In genomic region chr1:171426645-171427044, GRCh38 we compare ENCODE assay signal across 19 cellular contexts. TPM values are rescaled to one million over a fixed set of nuclear protein-coding genes. Genes with fewer than 3 reads are reported as not detected.
DNase-seq lines count a peak whose midpoint lies in the region; ATAC-seq, FAIRE-seq and TF ChIP-seq lines count a peak whose summit lies in the region.
"Had no signal": no experiment of that assay in that cellular context is flagged by ENCODE, and none has a peak within 500 bp of the region (broad histone marks: within the 10 kb centered on the region; RNA-seq: fewer than 3 reads in every experiment).

No MANE protein-coding gene starts in this region.

- H3K27ac ChIP-seq in HepG2 (ENCODE audit: extremely low read length, insufficient read depth, low read length) (no peak overlapping the region), right lobe of liver (no peak overlapping the region), K562 (ENCODE audit: extremely low read depth, low read depth, low read length) (no peak overlapping the region), neuronal stem cell (replicated peaks; ENCODE audit: low read length) (no peak overlapping the region)
- H3K27ac ChIP-seq: BLaER1 treated with 17β-estradiol and CSF1 and Interleukin-3, amounts not matched to agents 10 nM and 100 nM had no signal

- no peaks in the 10 kb centered on the region for H3K9me1 ChIP-seq in K562 (ENCODE audit: control insufficient read depth, insufficient read depth, low read length)

- H2BK120ac ChIP-seq in neuronal stem cell (ENCODE audit: low read depth, low read length) = no peak overlapping the region

- intact Hi-C loops in HepG2 (cut with micrococcal nuclease; ENCODE audit: unreplicated experiment) = no loop called here
- intact Hi-C loops in right lobe of liver (cut with DNase I) = no loop called here
- intact Hi-C loops in K562 (cut with micrococcal nuclease) = no loop called here

- POLR2A ChIA-PET in HepG2 (lab: Yijun Ruan, JAX) = no interaction called here
- POLR2A ChIA-PET in K562 (lab: Yijun Ruan, JAX) = interaction anchor here (0.6 kb wide), 1 partner anchor 135 kb away, joined by 3 read pairs; no protein-coding TSS in a partner anchor

- BruUV-seq in HepG2 (replicated peaks; lab: Mats Ljungman, UMichigan) (no TSS peak), K562 (replicated peaks; lab: Mats Ljungman, UMichigan) (no TSS peak)

- H2AFZ ChIP-seq in HepG2 (ENCODE audit: low read length) (no peak overlapping the region), K562 (ENCODE audit: low read depth, low read length) (no peak overlapping the region), neuronal stem cell (ENCODE audit: low read length) (no peak overlapping the region)
- H2AFZ ChIP-seq: GM23338 had no signal

- WGBS in HepG2 (ENCODE audit: low lambda C conversion rate) = no CpG with 5 or more reads among the region's 4 CpGs
- WGBS in right lobe of liver (ENCODE audit: insufficient coverage, low coverage, low lambda C conversion rate, missing lambda C conversion rate) = no CpG with 5 or more reads among the region's 4 CpGs
- 8% methylated on average over 4 of the region's 4 CpGs for WGBS in K562 (ENCODE audit: insufficient coverage, low coverage, missing lambda C conversion rate)
- WGBS in neuronal stem cell (ENCODE audit: extremely low coverage in 2 of 2, insufficient read length in 2 of 2, insufficient replicate concordance in 1 of 2), 2 donors = no CpG with 5 or more reads among the region's 4 CpGs

- H3K27me3 ChIP-seq in HepG2 (ENCODE audit: control insufficient read depth in 1 of 2, insufficient read depth in 2 of 2, low read length in 2 of 2) = peaks cover 0 to 4% of the 10 kb centered on the region in 2 experiments; a peak in 2 of 5 replicates
- no peaks in the 10 kb centered on the region for H3K27me3 ChIP-seq in right lobe of liver
- peaks cover 15 to 51% of the 10 kb centered on the region in 2 experiments for H3K27me3 ChIP-seq in K562 (ENCODE audit: control insufficient read depth in 2 of 2, insufficient read depth in 2 of 2, low read length in 2 of 2)
- no peaks in the 10 kb centered on the region for H3K27me3 ChIP-seq in neuronal stem cell (ENCODE audit: control insufficient read depth in 3 of 3, insufficient read depth in 3 of 3, low read depth in 1 of 3, low read length in 3 of 3)
- H3K27me3 ChIP-seq: BLaER1 treated with 17β-estradiol and CSF1 and Interleukin-3, amounts not matched to agents 10 nM and 100 nM had no signal

- DNase-seq in HepG2 (ENCODE audit: low spot score) = no peak
- no peak for DNase-seq in right lobe of liver
- no peak for DNase-seq in K562 (ENCODE audit: extremely low read depth in 1 of 4, low spot score in 3 of 4)
- DNase-seq in neuronal stem cell (ENCODE audit: low spot score) = no peak
- DNase-seq in HUDEP-2 (lab: John Stamatoyannopoulos, UW; ENCODE audit: unreplicated experiment in 76 of 76) = no peak
- DNase-seq: ACHN; Calu3; CD4-positive, CD25-positive, alpha-beta regulatory T cell; DMS153; DMS79 treated with DMSO at 0.1 percent for 48 hours; GDM1; H9; KBM-7 had no signal

- no peak for TF ChIP-seq EP300 in HepG2 (IDR thresholded peaks at IDR 0.05; ENCODE audit: low read depth in 2 of 2, low read length in 2 of 2)
- TF ChIP-seq EP300 in HepG2 (CRISPR knock-in tag; IDR thresholded peaks at IDR 0.05; ENCODE audit: borderline replicate concordance) = no peak
- TF ChIP-seq EP300 in K562 (IDR thresholded peaks at IDR 0.05; ENCODE audit: low read length) = no peak

- TF ChIP-seq POLR2A in HepG2 (IDR thresholded peaks at IDR 0.05; ENCODE audit: insufficient read depth in 1 of 2, low read depth in 2 of 2, low read length in 2 of 2) = no peak
- no peak for TF ChIP-seq POLR2A in right lobe of liver (IDR thresholded peaks at IDR 0.05)
- TF ChIP-seq POLR2A in K562 (conservative IDR thresholded peaks at IDR 0.05) = no peak

- in situ Hi-C loops in HepG2 (cut with HindIII; ENCODE audit: extremely low pct_ligation_motif_present, low pct_unique_long_range_greater_than_20kb) (no loop called here), K562 (cut with MboI) (no loop called here)

- peak overlapping the region; percentile 26 for H3K14ac ChIP-seq in neuronal stem cell (ENCODE audit: low read length)

- H2BK5ac ChIP-seq in neuronal stem cell (ENCODE audit: low read length) = no peak overlapping the region

- H2AK5ac ChIP-seq in neuronal stem cell (ENCODE audit: low read depth, low read length) = no peak overlapping the region

- no peak overlapping the region for H3K4me3 ChIP-seq in HepG2 (replicated peaks in 1 of 3; ENCODE audit: insufficient read depth in 1 of 3, low read depth in 2 of 3, low read length in 3 of 3)
- H3K4me3 ChIP-seq in right lobe of liver = no peak overlapping the region
- no peak overlapping the region for H3K4me3 ChIP-seq in K562
- no peak overlapping the region for H3K4me3 ChIP-seq in neuronal stem cell (ENCODE audit: low read length in 2 of 2)
- H3K4me3 ChIP-seq: BLaER1 treated with 17β-estradiol and CSF1 and Interleukin-3, amounts not matched to agents 10 nM and 100 nM; GM23338 had no signal

- no peaks in the 10 kb centered on the region for H4K20me1 ChIP-seq in HepG2 (ENCODE audit: insufficient read depth, low read length)
- no peaks in the 10 kb centered on the region for H4K20me1 ChIP-seq in K562 (replicated peaks; ENCODE audit: control insufficient read depth, insufficient read depth, low read length)
- H4K20me1 ChIP-seq: BLaER1 treated with 17β-estradiol and CSF1 and Interleukin-3, amounts not matched to agents 10 nM and 100 nM had no signal

- H3K36me3 ChIP-seq in HepG2 (replicated peaks in 1 of 2; ENCODE audit: control insufficient read depth in 1 of 2, insufficient read depth in 2 of 2, low read length in 2 of 2) = no peaks in the 10 kb centered on the region
- H3K36me3 ChIP-seq in right lobe of liver = no peaks in the 10 kb centered on the region
- H3K36me3 ChIP-seq in K562 (ENCODE audit: control insufficient read depth, insufficient read depth, low read length) = no peaks in the 10 kb centered on the region
- H3K36me3 ChIP-seq in neuronal stem cell (replicated peaks in 1 of 2; ENCODE audit: control insufficient read depth in 2 of 2, insufficient read depth in 2 of 2, low read length in 2 of 2) = no peaks in the 10 kb centered on the region
- H3K36me3 ChIP-seq: BLaER1 treated with 17β-estradiol and CSF1 and Interleukin-3, amounts not matched to agents 10 nM and 100 nM had no signal

- no peak for TF ChIP-seq CTCF in HepG2 (CRISPR knock-in tag; IDR thresholded peaks at IDR 0.05)
- TF ChIP-seq CTCF in right lobe of liver (IDR thresholded peaks at IDR 0.05) = no peak
- TF ChIP-seq CTCF in K562 (IDR thresholded peaks at IDR 0.05 in 2 of 3, conservative IDR thresholded peaks at IDR 0.05 in 1 of 3; ENCODE audit: insufficient read depth in 2 of 3, low read depth in 1 of 3, low read length in 3 of 3) = no peak

- H3K23ac ChIP-seq in neuronal stem cell (ENCODE audit: low read depth, low read length, poor library complexity) = no peak overlapping the region

- ATAC-seq in HepG2 = peak; percentile 42
- ATAC-seq in right lobe of liver = no peak
- peak; percentile 23; the same call in 2 of the 3 replicates for ATAC-seq in K562
- no peak for ATAC-seq in HG02623 (IDR thresholded peaks at IDR 0.05; ENCODE audit: unreplicated experiment)
- ATAC-seq in SK-N-SH treated with all-trans-retinoic acid at 6 μM for 48 hours = no peak
- ATAC-seq: GM23338 had no signal

- H3K79me2 ChIP-seq in HepG2 (ENCODE audit: insufficient read depth, low read length) (no peaks in the 10 kb centered on the region), K562 (ENCODE audit: control insufficient read depth, insufficient read depth, low read length) (no peaks in the 10 kb centered on the region)

- H3K9me3 ChIP-seq in HepG2 (ENCODE audit: low read length) (no peaks in the 10 kb centered on the region), right lobe of liver (no peaks in the 10 kb centered on the region), K562 (replicated peaks; ENCODE audit: control insufficient read depth, insufficient read depth, low read depth, low read length) (no peaks in the 10 kb centered on the region), neuronal stem cell (replicated peaks in 1 of 2; ENCODE audit: control insufficient read depth in 2 of 2, insufficient read depth in 1 of 2, low read depth in 1 of 2, low read length in 2 of 2) (peaks cover 0 to 6% of the 10 kb centered on the region in 2 donors)

- H3K4me2 ChIP-seq in HepG2 (ENCODE audit: low read depth, low read length) = no peak overlapping the region
- H3K4me2 ChIP-seq in K562 (ENCODE audit: insufficient read depth, low read length) = no peak overlapping the region
- H3K4me2 ChIP-seq in neuronal stem cell (ENCODE audit: insufficient read depth, low read length, poor library complexity, severe bottlenecking) = no peak overlapping the region
- H3K4me2 ChIP-seq: BLaER1 treated with 17β-estradiol and CSF1 and Interleukin-3, amounts not matched to agents 10 nM and 100 nM; GM23338 had no signal

- no peak overlapping the region for H2BK12ac ChIP-seq in neuronal stem cell (ENCODE audit: low read length)

- no peak overlapping the region for H3K4ac ChIP-seq in neuronal stem cell (ENCODE audit: low read length)

- H3K18ac ChIP-seq in neuronal stem cell (ENCODE audit: low read length) = no peak overlapping the region

- TF ChIP-seq RAD21 in HepG2 (CRISPR knock-in tag; IDR thresholded peaks at IDR 0.05) = no peak
- TF ChIP-seq RAD21 in K562 (CRISPR knock-in tag; conservative IDR thresholded peaks at IDR 0.05 in 1 of 2, IDR thresholded peaks at IDR 0.05 in 1 of 2) = no peak

- H3K4me1 ChIP-seq in HepG2 (ENCODE audit: insufficient read depth, low read length) (no peaks in the 10 kb centered on the region), right lobe of liver (no peaks in the 10 kb centered on the region), K562 (replicated peaks in 1 of 2; ENCODE audit: control insufficient read depth in 2 of 2, insufficient read depth in 2 of 2, low read length in 2 of 2) (no peaks in the 10 kb centered on the region), neuronal stem cell (ENCODE audit: control insufficient read depth in 2 of 2, insufficient read depth in 1 of 2, low read depth in 1 of 2, low read length in 2 of 2) (peaks cover 0 to 2% of the 10 kb centered on the region in 2 donors)

- H2BK15ac ChIP-seq in neuronal stem cell (ENCODE audit: low read length) = no peak overlapping the region

- H4K91ac ChIP-seq in neuronal stem cell (ENCODE audit: low read depth, low read length, poor library complexity) = no peak overlapping the region

- no peak overlapping the region for H3K9ac ChIP-seq in HepG2 (ENCODE audit: insufficient read depth, low read depth, low read length)
- no peak overlapping the region for H3K9ac ChIP-seq in K562 (ENCODE audit: insufficient read depth in 1 of 2, low read depth in 2 of 2, low read length in 2 of 2)
- no peak overlapping the region for H3K9ac ChIP-seq in neuronal stem cell (ENCODE audit: low read depth, low read length, poor library complexity)
- H3K9ac ChIP-seq: BLaER1 treated with 17β-estradiol and CSF1 and Interleukin-3, amounts not matched to agents 10 nM and 100 nM had no signal

- CTCF ChIA-PET in HepG2 (lab: Yijun Ruan, JAX; ENCODE audit: low intra/inter-chr PET ratio, low total read pairs) (no interaction called here), K562 (lab: Yijun Ruan, JAX; ENCODE audit: low intra/inter-chr PET ratio) (no interaction called here)

- no peaks in the 10 kb centered on the region for H3K79me1 ChIP-seq in neuronal stem cell (ENCODE audit: low read depth, low read length)

- no peak overlapping the region for H4K8ac ChIP-seq in neuronal stem cell (ENCODE audit: low read depth, low read length)

- FAIRE-seq in HepG2 (lab: Jason Lieb, UNC) (no peak), K562 (lab: Jason Lieb, UNC) (no peak)
- FAIRE-seq: GM12892, HTR-8/SVneo had no signal

RNA-seq across cellular contexts. Expression of gene PRRC2C, which starts 58.7 kb away (rescaled TPM):
- total RNA-seq in HepG2 (2016; rRNA removed; fragmentation: Illumina TruSeq; extraction: Trizol) = 46.2 and 124 TPM in 2 replicates
- total RNA-seq in HepG2 (2016; cell fraction: cytosol; rRNA removed; fragmentation: Illumina TruSeq; extraction: Trizol; ENCODE audit: low read depth) = 28.4 and 38.8 TPM in 2 replicates
- total RNA-seq in HepG2 (2016; cell fraction: insoluble cytoplasmic fraction; rRNA removed; fragmentation: Illumina TruSeq; extraction: Trizol) = 42.9 and 106 TPM in 2 replicates
- 26.5 and 29.8 TPM in 2 replicates for total RNA-seq in HepG2 (2016; cell fraction: membrane; rRNA removed; fragmentation: Illumina TruSeq; extraction: Trizol)
- 106 and 107 TPM in 2 replicates for total RNA-seq in HepG2 (2016; cell fraction: nucleus; rRNA removed; fragmentation: Illumina TruSeq; extraction: Trizol)
- 57.0 and 57.3 TPM in 2 replicates for polyA plus RNA-seq in HepG2 (2011; rRNA removed)
- polyA plus RNA-seq in HepG2 (2011; cell fraction: cytosol; rRNA removed) = 35.8 and 47.6 TPM in 2 replicates
- 55.9 and 72.6 TPM in 2 replicates for polyA plus RNA-seq in HepG2 (2011; cell fraction: nucleus; rRNA removed)
- polyA plus RNA-seq in HepG2 (2012) = 46.3 and 52.4 TPM in 2 replicates
- polyA plus RNA-seq in HepG2 (2016; cell fraction: cytosol; fragmentation: Illumina TruSeq; extraction: Trizol; ENCODE audit: low read depth) = 1.7 TPM in 2 replicates
- polyA plus RNA-seq in HepG2 (2016; cell fraction: insoluble cytoplasmic fraction; fragmentation: Illumina TruSeq; extraction: Trizol; ENCODE audit: low read depth) = 78.7 and 87.3 TPM in 2 replicates
- 5.0 and 6.4 TPM in 2 replicates for polyA plus RNA-seq in HepG2 (2016; cell fraction: membrane; fragmentation: Illumina TruSeq; extraction: Trizol; ENCODE audit: low read depth)
- 128 and 147 TPM in 2 replicates for polyA plus RNA-seq in HepG2 (2016; cell fraction: nucleus; fragmentation: Illumina TruSeq; extraction: Trizol; ENCODE audit: insufficient read depth, low read depth)
- polyA minus RNA-seq in HepG2 (2011; rRNA and poly(A)+ RNA removed; ENCODE audit: low replicate concordance) = 65.3 and 96.1 TPM in 2 replicates
- 55.7 and 80.3 TPM in 2 replicates for polyA minus RNA-seq in HepG2 (2011; cell fraction: cytosol; rRNA and poly(A)+ RNA removed)
- polyA minus RNA-seq in HepG2 (2011; cell fraction: nucleus; rRNA and poly(A)+ RNA removed) = 73.0 and 82.1 TPM in 2 replicates
- 10 to 100 TPM; 39.1 to 59.9 (median 48.5) TPM for total RNA-seq in right lobe of liver
- total RNA-seq in K562 (2011; cell fraction: chromatin; rRNA removed; ENCODE audit: low replicate concordance) = 76.1 and 296 TPM in 2 replicates
- total RNA-seq in K562 (2011; cell fraction: nucleolus; rRNA removed) = 45.2 and 70.9 TPM in 2 replicates
- total RNA-seq in K562 (2011; cell fraction: nucleoplasm; rRNA removed) = 123 and 188 TPM in 2 replicates
- 69.5 and 76.7 TPM in 2 replicates for total RNA-seq in K562 (2014; rRNA removed)
- 89.2 and 102 TPM in 2 replicates for total RNA-seq in K562 (2014; rRNA removed; fragmentation: Illumina TruSeq; extraction: Trizol)
- total RNA-seq in K562 (2015; rRNA removed; fragmentation: Illumina TruSeq; extraction: Trizol) = 105 and 107 TPM in 2 replicates
- total RNA-seq in K562 (2021) = 218 and 237 TPM in 2 replicates
- 101 and 108 TPM in 2 replicates for polyA plus RNA-seq in K562 (2011; rRNA removed)
- 105 and 130 TPM in 2 replicates for polyA plus RNA-seq in K562 (2011; cell fraction: cytosol; rRNA removed)
- 134 and 156 TPM in 2 replicates for polyA plus RNA-seq in K562 (2011; cell fraction: nucleus; rRNA removed)
- 85.6 and 96.6 TPM in 2 replicates for polyA plus RNA-seq in K562 (2012)
- 164 and 206 TPM in 2 replicates for polyA plus RNA-seq in K562 (2014; fragmentation: Illumina TruSeq; extraction: Trizol)
- polyA plus RNA-seq in K562 (2014; fragmentation: Nextera tagmentation; extraction: Ambion mirVana) = 10 to 100 TPM; 61.9 to 93.0 TPM
- polyA plus RNA-seq in K562 (2014; rRNA removed) = 108 and 114 TPM in 2 replicates
- 135 and 143 TPM in 2 replicates for polyA minus RNA-seq in K562 (2011; rRNA and poly(A)+ RNA removed)
- polyA minus RNA-seq in K562 (2011; cell fraction: cytosol; rRNA and poly(A)+ RNA removed) = 137 and 143 TPM in 2 replicates
- 50.5 and 95.9 TPM in 2 replicates for polyA minus RNA-seq in K562 (2011; cell fraction: nucleus; rRNA and poly(A)+ RNA removed)
- 83.6 TPM for polyA plus RNA-seq in neuronal stem cell (2013, experiment 1 of 2)
- 89.6 TPM for polyA plus RNA-seq in neuronal stem cell (2013, experiment 2 of 2)

Comparison
In these comparisons a context has a peak if more than half of its experiments do, and no peak if none do; other contexts are left out.
1. ATAC-seq: peak in HepG2 (single experiment) and K562 (single experiment); none in right lobe of liver (0 of 4), HG02623 (single experiment) and SK-N-SH treated with all-trans-retinoic acid at 6 μM for 48 hours (single experiment).